ENCODE assay signal across 8 cellular contexts in genomic region chr22:42614312-42615091, GRCh38. TPM values are rescaled to one million over a fixed set of nuclear protein-coding genes. Genes with fewer than 3 reads are reported as not detected.
DNase-seq lines count a peak whose midpoint lies in the region; ATAC-seq, FAIRE-seq and TF ChIP-seq lines count a peak whose summit lies in the region.

TSS of gene POLDIP3 (minus strand) at chr22:42614883. CDS start at chr22:42614857, 26 bp downstream.

- peaks cover 53 to 61% (median 58%) of the 10 kb centered on the region in 3 donors for H3K4me1 Mint-ChIP-seq in T-cell

- DNase-seq in GM12892 (ENCODE audit: insufficient read length) (peak; percentile 91), NCI-H1436 treated with DMSO at 0.1 percent for 48 hours (lab: John Stamatoyannopoulos, UW) (peak; percentile 89), T-cell (peak; percentile 95 to 99 (median 98)), heart left ventricle (peak; percentile 99 to 100 (median 99)), posterior cingulate gyrus (peak; percentile 99 to 100 (median 99)), upper lobe of left lung (peak; percentile 99)

- FAIRE-seq in GM12892 (lab: Jason Lieb, UNC), result no peak

- H3K27ac Mint-ChIP-seq in T-cell, result peak within 1 kb of the TSS; percentile 100

- TF ChIP-seq POLR2A in GM12892 (IDR thresholded peaks at IDR 0.05; ENCODE audit: low read depth, low read length) (peak; percentile 63; the same call in 1 of the 2 replicates), heart left ventricle (IDR thresholded peaks at IDR 0.05) (peak in 1 of 2 donors; percentile 78), upper lobe of left lung (IDR thresholded peaks at IDR 0.05) (peak in 3 of 4 donors; percentile 71 to 84 (median 84))

- no peaks in the 10 kb centered on the region for H3K9me3 ChIP-seq in heart left ventricle
- H3K9me3 ChIP-seq in upper lobe of left lung, result no peaks in the 10 kb centered on the region

- H3K9me3 Mint-ChIP-seq in T-cell, result no peaks in the 10 kb centered on the region

- intact Hi-C loops in heart left ventricle (cut with DNase I) (loop anchor here in 4 of 10 donors (2.0 to 10.0 kb wide), 3 partner anchors 32 to 100 kb away; partner anchors contain the start of genes CYB5R3 (in 1 of the 4) and RRP7A (in 1 of the 4)), posterior cingulate gyrus (cut with DNase I) (loop anchor here (2.0 kb wide), 1 partner anchor 34 kb away; the partner anchor contains the start of gene CYB5R3)

- H3K36me3 ChIP-seq in heart left ventricle (peaks cover 0 to 29% (median 11%) of the 10 kb centered on the region in 9 donors), upper lobe of left lung (peaks cover 0 to 14% (median 7%) of the 10 kb centered on the region in 4 donors)

- H3K27me3 ChIP-seq in heart left ventricle, result no peaks in the 10 kb centered on the region
- H3K27me3 ChIP-seq in upper lobe of left lung, result no peaks in the 10 kb centered on the region

- H3K27ac ChIP-seq in adipose tissue (ENCODE audit: low read depth, low read length) (peak within 1 kb of the TSS; percentile 86), heart left ventricle (peak within 1 kb of the TSS; percentile 90 to 99 (median 97)), upper lobe of left lung (peak within 1 kb of the TSS; percentile 95 to 99 (median 98))

- peaks cover 9 to 68% (median 53%) of the 10 kb centered on the region in 12 donors for H3K4me1 ChIP-seq in heart left ventricle
- peaks cover 48 to 65% (median 59%) of the 10 kb centered on the region in 4 donors for H3K4me1 ChIP-seq in upper lobe of left lung

- peak within 1 kb of the TSS; percentile 93 to 94 (median 93) for H3K4me3 Mint-ChIP-seq in T-cell

- H3K4me3 ChIP-seq in heart left ventricle (peak within 1 kb of the TSS; percentile 66 to 98 (median 88)), upper lobe of left lung (peak within 1 kb of the TSS; percentile 62 to 93 (median 75))

- POLR2A ChIA-PET in T-cell (lab: Charles Lee), result interaction anchor here in 1 of 2 donors (0.5 to 1.8 kb wide), 9 partner anchors 23 to 668 kb away, joined by 3 to 13 read pairs (median 3); partner anchors contain the start of gene CYB5R3

- peak; percentile 65 for ATAC-seq in HG02852 (IDR thresholded peaks at IDR 0.05; ENCODE audit: unreplicated experiment)
- peak; percentile 73 to 82 (median 80) for ATAC-seq in T-cell (replicated peaks in 1 of 4)
- peak; percentile 88 to 93 (median 89) for ATAC-seq in heart left ventricle
- ATAC-seq in upper lobe of left lung (ENCODE audit: low FRiP score in 2 of 2), result peak; percentile 95 to 96

- no peak for TF ChIP-seq EP300 in upper lobe of left lung (IDR thresholded peaks at IDR 0.05)

- peaks cover 15% of the 10 kb centered on the region for H3K36me3 Mint-ChIP-seq in T-cell

- TF ChIP-seq CTCF in heart left ventricle (IDR thresholded peaks at IDR 0.05) (peak in 10 of 12 donors; percentile 3 to 61 (median 26)), upper lobe of left lung (IDR thresholded peaks at IDR 0.05) (peak in 5 of 6 experiments; percentile 32 to 75 (median 52))

- WGBS in adipose tissue, 3 donors, result 0% methylated on average over 65 to 85 of the region's 85 CpGs
- WGBS in heart left ventricle, 4 donors, result 0 to 1% (median 1%) methylated on average over 53 to 85 of the region's 85 CpGs
- 0% methylated on average over 19 to 42 of the region's 85 CpGs for WGBS in upper lobe of left lung, 2 donors

- H3K27me3 Mint-ChIP-seq in T-cell, result no peaks in the 10 kb centered on the region

- CTCF ChIA-PET in T-cell (lab: Charles Lee), result interaction anchor here in 1 of 2 donors (1.2 kb wide), 1 partner anchor 948 kb away, joined by 3 read pairs; no protein-coding TSS in a partner anchor

RNA-seq across cellular contexts. Expression of gene POLDIP3, which starts in this region (rescaled TPM):
- 40.0 TPM for polyA plus RNA-seq in GM12892 (2012; ENCODE audit: missing spikeins)
- total RNA-seq in T-cell, result 10 to 100 TPM; 66.5 to 83.8 (median 81.0) TPM
- polyA plus RNA-seq in adipose tissue, result 10 to 100 TPM; 27.4 to 32.6 (median 30.0) TPM
- 10 to 100 TPM; 23.5 to 38.4 (median 29.0) TPM for total RNA-seq in heart left ventricle
- polyA plus RNA-seq in heart left ventricle, result 10 to 100 TPM; 13.0 to 42.7 TPM
- total RNA-seq in upper lobe of left lung, result 10 to 100 TPM; 38.0 to 74.5 (median 55.6) TPM

Comparison
In these comparisons a context has a peak if more than half of its experiments do, and no peak if none do; other contexts are left out.
1. Peak in every context shown above with its lines: DNase-seq, ATAC-seq, H3K4me3 ChIP-seq and H3K27ac ChIP-seq.